In the genomic region with DNA sequence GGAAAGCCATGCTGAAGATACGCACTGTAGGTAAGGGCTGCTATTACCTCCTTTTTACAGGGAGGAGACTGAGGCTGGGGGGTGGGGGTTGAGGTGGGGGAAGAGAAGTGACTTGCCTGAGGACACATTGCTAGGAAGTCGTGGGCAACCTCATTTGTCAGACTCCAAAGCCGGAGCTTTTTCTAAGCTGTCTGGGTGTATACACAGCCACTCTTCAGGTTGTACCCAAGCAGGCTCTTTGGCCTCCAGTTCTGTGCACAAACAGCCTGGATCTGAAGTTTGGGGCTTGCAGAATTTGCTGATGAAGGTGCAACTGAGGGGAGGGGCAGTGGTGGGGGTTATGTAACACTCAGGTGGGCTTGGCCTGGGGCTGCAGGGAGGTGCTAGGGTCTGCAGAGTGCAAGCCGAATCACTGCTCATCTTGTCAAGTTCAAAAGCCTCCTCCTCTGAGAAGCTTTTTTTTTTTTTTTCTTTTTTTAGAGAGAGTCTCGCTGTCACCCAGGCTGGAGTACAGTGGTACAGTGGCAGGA, we compare ENCODE assay signal across 1 cellular context.
"Had no signal": no experiment of that assay in that cellular context is flagged by ENCODE, and none has a peak within 500 bp of the region (broad histone marks: within the 10 kb centered on the region; RNA-seq: fewer than 3 reads in every experiment).

No MANE protein-coding gene starts in this region.

- DNase-seq: midbrain had no signal
